In the genomic region with DNA sequence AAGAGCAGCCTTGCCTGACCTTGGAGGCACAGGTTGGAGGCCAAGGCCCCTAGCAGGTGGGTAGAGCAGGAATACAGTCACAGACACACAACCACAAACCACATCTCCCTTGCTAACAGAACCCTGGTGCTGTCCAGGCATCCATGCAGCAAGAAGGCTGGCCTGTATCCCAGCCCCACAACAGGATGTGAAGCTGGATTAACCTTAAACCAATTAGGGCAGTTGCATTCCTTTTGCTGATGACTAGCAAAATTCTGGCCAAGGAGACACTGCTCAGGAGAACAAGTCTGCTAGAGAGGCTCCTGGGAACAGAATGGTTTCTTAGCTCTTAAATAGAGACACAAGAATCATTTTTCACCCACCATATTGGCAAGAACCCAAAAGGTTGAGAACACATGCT, we compare ENCODE assay signal across 14 cellular contexts.
A peak's percentile ranks its signal among the peaks of the same experiment; 100 is the strongest.
DNase-seq lines count a peak whose midpoint lies in the region; ATAC-seq and TF ChIP-seq lines count a peak whose summit lies in the region.
"Had no signal": no experiment of that assay in that cellular context is flagged by ENCODE, and none has a peak within 500 bp of the region (broad histone marks: within the 10 kb centered on the region; RNA-seq: fewer than 3 reads in every experiment).

No MANE protein-coding gene starts in this region.

- no peaks in the 10 kb centered on the region for H3K36me3 Mint-ChIP-seq in brain
- H3K36me3 Mint-ChIP-seq in neural progenitor cell = no peaks in the 10 kb centered on the region

- POLR2A ChIA-PET in IMR-90 (lab: Charles Lee; ENCODE audit: unreplicated experiment) = no interaction called here

- ATAC-seq in IMR-90 (ENCODE audit: low read depth) (peak; percentile 51; the same call in 1 of the 2 replicates), heart right ventricle (no peak)
- ATAC-seq: foreskin keratinocyte, left lobe of liver had no signal

- H3K9me3 ChIP-seq in IMR-90 (ENCODE audit: control insufficient read depth, insufficient read depth, low read length) (no peaks in the 10 kb centered on the region), neural progenitor cell (ENCODE audit: low read depth) (no peaks in the 10 kb centered on the region), heart right ventricle (peaks cover 0 to 18% (median 0%) of the 10 kb centered on the region in 11 donors), hepatocyte (ENCODE audit: low read depth) (no peaks in the 10 kb centered on the region)

- no peak overlapping the region for H3K56ac ChIP-seq in IMR-90 (ENCODE audit: extremely low read depth, insufficient read depth, low read length)

- DNase-seq in Ammon's horn (ENCODE audit: low spot score) = peak; percentile 21
- DNase-seq in IMR-90 = peak; percentile 58
- peak; percentile 29 for DNase-seq in neural progenitor cell (ENCODE audit: low spot score)
- no peak for DNase-seq in heart right ventricle
- DNase-seq in DMS153 (lab: John Stamatoyannopoulos, UW) = no peak
- no peak for DNase-seq in NCI-H2029 treated with DMSO at 0.1 percent for 48 hours (lab: John Stamatoyannopoulos, UW)
- DNase-seq in hepatocyte (ENCODE audit: low spot score) = no peak
- DNase-seq: activated T-cell treated with anti-CD3 and anti-CD28 coated beads, Interleukin-2, amount 50 U/mL, for 24 hours; foreskin keratinocyte; MM.1S; NCI-H510A had no signal

- no peak overlapping the region for H4K91ac ChIP-seq in IMR-90 (ENCODE audit: insufficient read depth, low read depth, low read length)

- no peak overlapping the region for H3K23ac ChIP-seq in IMR-90 (ENCODE audit: low read depth, low read length)

- peaks cover 9% of the 10 kb centered on the region for H3K27me3 Mint-ChIP-seq in brain
- peaks cover 5% of the 10 kb centered on the region for H3K27me3 Mint-ChIP-seq in neural progenitor cell (ENCODE audit: insufficient read depth, low read depth)

- TF ChIP-seq CTCF in IMR-90 (conservative IDR thresholded peaks at IDR 0.05; ENCODE audit: low read depth, low read length) (no peak), brain (conservative IDR thresholded peaks at IDR 0.05) (no peak), neural progenitor cell (IDR thresholded peaks at IDR 0.05) (no peak), heart right ventricle (IDR thresholded peaks at IDR 0.05) (no peak), hepatocyte (IDR thresholded peaks at IDR 0.05; ENCODE audit: poor library complexity) (no peak)

- peaks cover 15% of the 10 kb centered on the region; the same call in 1 of the 2 replicates for H3K27me3 ChIP-seq in IMR-90 (ENCODE audit: control insufficient read depth, insufficient read depth, low read length)
- H3K27me3 ChIP-seq in neural progenitor cell = peaks cover 7% of the 10 kb centered on the region
- H3K27me3 ChIP-seq in heart right ventricle = peaks cover 0 to 4% (median 0%) of the 10 kb centered on the region in 7 donors
- H3K27me3 ChIP-seq in hepatocyte = no peaks in the 10 kb centered on the region

- no peak overlapping the region for H3K18ac ChIP-seq in IMR-90 (ENCODE audit: low read depth, low read length)

- H3K9me1 ChIP-seq in IMR-90 (ENCODE audit: insufficient read depth, low read length) = no peaks in the 10 kb centered on the region

- no peak overlapping the region for H4K8ac ChIP-seq in IMR-90 (ENCODE audit: low read depth in 2 of 2, low read length in 2 of 2)

- H3K36me3 ChIP-seq in IMR-90 (ENCODE audit: control insufficient read depth, insufficient read depth, low read length) = no peaks in the 10 kb centered on the region
- H3K36me3 ChIP-seq in neural progenitor cell = no peaks in the 10 kb centered on the region
- H3K36me3 ChIP-seq in heart right ventricle = no peaks in the 10 kb centered on the region
- no peaks in the 10 kb centered on the region for H3K36me3 ChIP-seq in hepatocyte (replicated peaks; ENCODE audit: insufficient read depth, low read depth)

- dilution Hi-C loops in IMR-90 (cut with HindIII; ENCODE audit: low sequenced_read_pairs, unreplicated experiment) = no loop called here

- no peak overlapping the region for H4K5ac ChIP-seq in IMR-90 (ENCODE audit: low read depth, low read length)

- TF ChIP-seq POLR2A in IMR-90 (IDR thresholded peaks at IDR 0.05; ENCODE audit: low read depth, low read length) = no peak

- H2BK5ac ChIP-seq in IMR-90 (ENCODE audit: low read depth, low read length, poor library complexity, severe bottlenecking) = no peak overlapping the region

- TF ChIP-seq RAD21 in IMR-90 (IDR thresholded peaks at IDR 0.05; ENCODE audit: low read length) = no peak

- H3K4me1 Mint-ChIP-seq in brain = peaks cover 49% of the 10 kb centered on the region
- peaks cover 6% of the 10 kb centered on the region for H3K4me1 Mint-ChIP-seq in neural progenitor cell
- H3K4me1 Mint-ChIP-seq: central memory CD8-positive, alpha-beta T cell had no signal

- no peaks in the 10 kb centered on the region for H3K9me2 ChIP-seq in hepatocyte (replicated peaks; ENCODE audit: insufficient read depth)

- CTCF ChIA-PET in IMR-90 (lab: Yijun Ruan, JAX) = no interaction called here

- H3K14ac ChIP-seq in IMR-90 (replicated peaks; ENCODE audit: low read depth, low read length) = no peak overlapping the region

- no peaks in the 10 kb centered on the region for H3K79me1 ChIP-seq in IMR-90 (ENCODE audit: low read depth in 1 of 2, low read length in 2 of 2)

- H2AFZ ChIP-seq in IMR-90 (replicated peaks; ENCODE audit: low read length, poor library complexity) (no peak overlapping the region), neural progenitor cell (replicated peaks) (no peak overlapping the region), hepatocyte (no peak overlapping the region)

- H3K27ac Mint-ChIP-seq in brain (peak overlapping the region in 3 of 5 experiments; percentile 9 to 55 (median 33)), neural progenitor cell (no peak overlapping the region)
- H3K27ac Mint-ChIP-seq: activated T-cell treated with anti-CD3 and anti-CD28 coated beads, Interleukin-2, amount 50 U/mL, for 24 hours had no signal

- in situ Hi-C loops in IMR-90 (cut with MboI; ENCODE audit: low sequenced_read_pairs) = no loop called here

- intact Hi-C loops in IMR-90 (cut with micrococcal nuclease) (no loop called here), heart right ventricle (cut with DNase I) (loop anchor here in 3 of 10 donors (5.0 to 10.0 kb wide), 2 partner anchors 448 to 756 kb away; no protein-coding TSS in a partner anchor)

- H2BK20ac ChIP-seq in IMR-90 (ENCODE audit: low read depth, low read length) = no peak overlapping the region

- no peaks in the 10 kb centered on the region for H3K79me2 ChIP-seq in neural progenitor cell (ENCODE audit: low read depth)
- H3K79me2 ChIP-seq in hepatocyte = no peaks in the 10 kb centered on the region

- H2AK9ac ChIP-seq in IMR-90 (replicated peaks; ENCODE audit: low read depth, low read length, poor library complexity) = no peak overlapping the region

- H2AK5ac ChIP-seq in IMR-90 (ENCODE audit: low read depth, low read length) = no peak overlapping the region

- H3K4me1 ChIP-seq in IMR-90 (ENCODE audit: control insufficient read depth, insufficient read depth, low read length) = no peaks in the 10 kb centered on the region
- peaks cover 8% of the 10 kb centered on the region for H3K4me1 ChIP-seq in neural progenitor cell
- peaks cover 0 to 10% (median 7%) of the 10 kb centered on the region in 9 donors for H3K4me1 ChIP-seq in heart right ventricle
- no peaks in the 10 kb centered on the region for H3K4me1 ChIP-seq in hepatocyte (ENCODE audit: insufficient read depth)

- H3K9ac ChIP-seq in IMR-90 (ENCODE audit: low read depth, low read length) = no peak overlapping the region
- no peak overlapping the region for H3K9ac ChIP-seq in neural progenitor cell

- H2BK120ac ChIP-seq in IMR-90 (ENCODE audit: low read depth, low read length) = no peak overlapping the region

- no peak overlapping the region for H2BK15ac ChIP-seq in IMR-90 (ENCODE audit: low read depth, low read length)

- H4K20me1 ChIP-seq in IMR-90 (ENCODE audit: insufficient read depth, low read length) = no peaks in the 10 kb centered on the region
- no peaks in the 10 kb centered on the region for H4K20me1 ChIP-seq in neural progenitor cell (ENCODE audit: low read depth)
- no peaks in the 10 kb centered on the region for H4K20me1 ChIP-seq in hepatocyte (ENCODE audit: insufficient read depth, poor library complexity, severe bottlenecking)

- H3K4me2 ChIP-seq in IMR-90 (ENCODE audit: low read depth, low read length) = no peak overlapping the region
- peak overlapping the region; percentile 19 for H3K4me2 ChIP-seq in neural progenitor cell
- no peak overlapping the region for H3K4me2 ChIP-seq in hepatocyte

- H3K9me3 Mint-ChIP-seq in brain (peaks cover 11 to 17% (median 15%) of the 10 kb centered on the region in 5 experiments), neural progenitor cell (peaks cover 10% of the 10 kb centered on the region)
- H3K9me3 Mint-ChIP-seq: central memory CD8-positive, alpha-beta T cell had no signal

- no peak overlapping the region for H3K27ac ChIP-seq in IMR-90 (ENCODE audit: insufficient read depth, low read length)
- H3K27ac ChIP-seq in neural progenitor cell = no peak overlapping the region
- H3K27ac ChIP-seq in heart right ventricle = no peak overlapping the region
- no peak overlapping the region for H3K27ac ChIP-seq in hepatocyte
- H3K27ac ChIP-seq: foreskin keratinocyte had no signal

- BruUV-seq in IMR-90 (replicated peaks; lab: Mats Ljungman, UMichigan) = no TSS peak

- H3K4me3 Mint-ChIP-seq in brain (no peak overlapping the region), neural progenitor cell (no peak overlapping the region)
- H3K4me3 Mint-ChIP-seq: activated T-cell treated with anti-CD3 and anti-CD28 coated beads, Interleukin-2, amount 50 U/mL, for 24 hours; central memory CD8-positive, alpha-beta T cell had no signal

- no peaks in the 10 kb centered on the region for H3F3A ChIP-seq in neural progenitor cell (ENCODE audit: low read depth)

- no peak overlapping the region for H3K4ac ChIP-seq in IMR-90 (ENCODE audit: low read depth, low read length)

- H3K4me3 ChIP-seq in IMR-90 (ENCODE audit: insufficient read depth, low read depth, low read length) (no peak overlapping the region), neural progenitor cell (no peak overlapping the region), heart right ventricle (no peak overlapping the region), hepatocyte (no peak overlapping the region)

TF ChIP-seq in IMR-90, 13 proteins besides CTCF, POLR2A, EP300 and RAD21 (continues in another document):
- TF ChIP-seq MAZ (IDR thresholded peaks at IDR 0.05; ENCODE audit: borderline replicate concordance, low read depth, low read length) (no peak), NFE2L2 (IDR thresholded peaks at IDR 0.05; ENCODE audit: low read depth, low read length) (no peak), CEBPB (IDR thresholded peaks at IDR 0.05; ENCODE audit: low read depth, low read length) (no peak), FOS (IDR thresholded peaks at IDR 0.05; ENCODE audit: low read depth, low read length) (no peak)
- TF ChIP-seq, protein P1, sequence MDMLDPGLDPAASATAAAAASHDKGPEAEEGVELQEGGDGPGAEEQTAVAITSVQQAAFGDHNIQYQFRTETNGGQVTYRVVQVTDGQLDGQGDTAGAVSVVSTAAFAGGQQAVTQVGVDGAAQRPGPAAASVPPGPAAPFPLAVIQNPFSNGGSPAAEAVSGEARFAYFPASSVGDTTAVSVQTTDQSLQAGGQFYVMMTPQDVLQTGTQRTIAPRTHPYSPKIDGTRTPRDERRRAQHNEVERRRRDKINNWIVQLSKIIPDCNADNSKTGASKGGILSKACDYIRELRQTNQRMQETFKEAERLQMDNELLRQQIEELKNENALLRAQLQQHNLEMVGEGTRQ (IDR thresholded peaks at IDR 0.05; ENCODE audit: low read depth, low read length) = no peak

Comparison
In these comparisons a context has a peak if more than half of its experiments do, and no peak if none do; other contexts are left out.
1. DNase-seq: peak in Ammon's horn (single experiment), IMR-90 (single experiment) and neural progenitor cell (single experiment); none in heart right ventricle (0 of 2), DMS153 (single experiment), NCI-H2029 treated with DMSO at 0.1 percent for 48 hours (single experiment) and hepatocyte (single experiment).